ENCODE assay signal across 5 cellular contexts in genomic region chr21:32172106-32172505, GRCh38.
"Had no signal": no experiment of that assay in that cellular context is flagged by ENCODE, and none has a peak within 500 bp of the region (broad histone marks: within the 10 kb centered on the region; RNA-seq: fewer than 3 reads in every experiment).

No MANE protein-coding gene starts in this region.

- H3K4me3 ChIP-seq: K562 had no signal

- ATAC-seq: HepG2, K562 had no signal

- H3K27ac ChIP-seq: HL-60 had no signal

- H3K9me3 Mint-ChIP-seq: IgD-negative memory B cell had no signal

- H3K27me3 Mint-ChIP-seq: IgD-negative memory B cell had no signal

- H3K27ac Mint-ChIP-seq: IgD-negative memory B cell had no signal

- DNase-seq: IMR-90 had no signal

- H3K4me1 Mint-ChIP-seq: IgD-negative memory B cell had no signal

- H3K4me3 Mint-ChIP-seq: IgD-negative memory B cell had no signal

- H3K36me3 Mint-ChIP-seq: IgD-negative memory B cell had no signal
